ENCODE assay signal across 8 cellular contexts in genomic region chr6:11043961-11044711, GRCh38. TPM values are rescaled to one million over a fixed set of nuclear protein-coding genes. Genes with fewer than 3 reads are reported as not detected.
A peak's percentile ranks its signal among the peaks of the same experiment; 100 is the strongest.
DNase-seq lines count a peak whose midpoint lies in the region; ATAC-seq and TF ChIP-seq lines count a peak whose summit lies in the region.

Gene ELOVL2, minus strand, starts transcription at chr6:11044305. Its CDS starts 75 bp downstream, at chr6:11044230.

- no peak within 1 kb of the TSS for H3K27ac ChIP-seq in coronary artery
- H3K27ac ChIP-seq in right lobe of liver: peak within 1 kb of the TSS; percentile 16 to 51 (median 19)
- H3K27ac ChIP-seq in thoracic aorta: no peak within 1 kb of the TSS

- H3K27me3 ChIP-seq in right lobe of liver (no peaks in the 10 kb centered on the region), thoracic aorta (replicated peaks; ENCODE audit: insufficient read depth) (peaks cover 11% of the 10 kb centered on the region)

- DNase-seq in ELR (ENCODE audit: low read depth) (peak; percentile 62), HCEC 1CT (peak; percentile 23), SK-MEL-5 (ENCODE audit: low read depth, low spot score) (peak; percentile 74), coronary artery (ENCODE audit: low spot score) (no peak), right lobe of liver (peak; percentile 58 to 69 (median 64)), thoracic aorta (ENCODE audit: low spot score) (no peak), inferior parietal cortex (ENCODE audit: extremely low spot score) (no peak)

- TF ChIP-seq POLR2A in right lobe of liver (IDR thresholded peaks at IDR 0.05): no peak

- TF ChIP-seq CTCF in coronary artery (IDR thresholded peaks at IDR 0.05): no peak
- peak; percentile 57 to 96 (median 75) for TF ChIP-seq CTCF in right lobe of liver (IDR thresholded peaks at IDR 0.05)
- no peak for TF ChIP-seq CTCF in thoracic aorta (IDR thresholded peaks at IDR 0.05)

- intact Hi-C loops in right lobe of liver (cut with DNase I): no loop called here

- H3K4me1 ChIP-seq in right lobe of liver (peaks cover 0 to 8% (median 0%) of the 10 kb centered on the region in 4 donors), thoracic aorta (ENCODE audit: control insufficient read depth in 1 of 2, low read depth in 2 of 2) (peaks cover 4 to 14% of the 10 kb centered on the region in 2 donors)

- H3K36me3 ChIP-seq in right lobe of liver (no peaks in the 10 kb centered on the region), thoracic aorta (no peaks in the 10 kb centered on the region)

- H3K4me3 ChIP-seq in coronary artery: peak within 1 kb of the TSS; percentile 73
- H3K4me3 ChIP-seq in right lobe of liver: peak within 1 kb of the TSS; percentile 59 to 74 (median 59)
- peak within 1 kb of the TSS; percentile 72 for H3K4me3 ChIP-seq in thoracic aorta

- in situ Hi-C loops in SK-MEL-5 (cut with HindIII; ENCODE audit: low pct_unique_long_range_greater_than_20kb, low sequenced_read_pairs): loop anchor here (10.0 kb wide), 1 partner anchor 79 kb away; no protein-coding TSS in a partner anchor

- no peaks in the 10 kb centered on the region for H3K9me3 ChIP-seq in right lobe of liver
- no peaks in the 10 kb centered on the region for H3K9me3 ChIP-seq in thoracic aorta

- ATAC-seq in right lobe of liver: peak; percentile 79 to 89 (median 86)
- no peak for ATAC-seq in thoracic aorta (ENCODE audit: insufficient number of reproducible peaks, low FRiP score, low read depth)
- ATAC-seq in GM21528 (IDR thresholded peaks at IDR 0.05; ENCODE audit: low FRiP score, unreplicated experiment): no peak

- 33% methylated on average over 4 of the region's 124 CpGs for WGBS in right lobe of liver (ENCODE audit: insufficient coverage, low coverage, low lambda C conversion rate, missing lambda C conversion rate)

RNA-seq across cellular contexts. Expression of gene ELOVL2, which starts in this region (rescaled TPM):
- total RNA-seq in SK-MEL-5 (2014; rRNA removed; shearing (Covaris generic)): 29.7 and 30.4 TPM in 2 replicates
- 39.3 and 46.9 TPM in 2 replicates for polyA plus RNA-seq in SK-MEL-5 (2015; cell fraction: cytosol; rRNA removed)
- polyA plus RNA-seq in SK-MEL-5 (2015; cell fraction: nucleus; rRNA removed): 17.8 and 20.0 TPM in 2 replicates
- total RNA-seq in right lobe of liver (10 to 100 TPM in 5 of 6 experiments, 1 to 10 TPM in 1; 7.1 to 24.4 (median 14.4) TPM), thoracic aorta (under 1 TPM; 0.41 to 0.78 TPM)

Comparison
In these comparisons a context has a peak if more than half of its experiments do, and no peak if none do; other contexts are left out.
1. RNA of gene ELOVL2 (total RNA-seq): 29.7 to 30.4 TPM in SK-MEL-5 and 7.1 to 24.4 TPM in right lobe of liver; 0.41 to 0.78 TPM in thoracic aorta; every median in the first group is over 4 times any median in the second.
2. DNase-seq: peak in ELR (single experiment), HCEC 1CT (single experiment), SK-MEL-5 (single experiment) and right lobe of liver (3 of 3); none in coronary artery (single experiment), thoracic aorta (single experiment) and inferior parietal cortex (single experiment).
3. H3K27ac ChIP-seq: peak in right lobe of liver (3 of 3); none in coronary artery (0 of 2) and thoracic aorta (0 of 2).
4. CTCF ChIP-seq: peak in right lobe of liver (4 of 4); none in coronary artery (single experiment) and thoracic aorta (single experiment).
5. ATAC-seq: peak in right lobe of liver (4 of 4); none in thoracic aorta (single experiment) and GM21528 (single experiment).
6. Peak in every context shown above with its lines, with median percentiles within 50 percentile points of each other: H3K4me3 ChIP-seq.